Comparison of ENCODE assay signal across 1 cellular context in genomic region chr7:137948845-137949330, GRCh38.
TF ChIP-seq lines count a peak whose summit lies in the region.

No MANE protein-coding gene starts in this region.

TF ChIP-seq in HepG2, 621 proteins besides CTCF, POLR2A, EP300 and RAD21 (continued from another document and continues in another):
- TF ChIP-seq ZBED4 (CRISPR knock-in tag; IDR thresholded peaks at IDR 0.05; ENCODE audit: borderline replicate concordance) (peak; percentile 64), HHEX (CRISPR knock-in tag; IDR thresholded peaks at IDR 0.05) (0 out of 2 replicates have a peak, but pooled peaks have one; percentile 19), ZNF367 (CRISPR knock-in tag; IDR thresholded peaks at IDR 0.05; ENCODE audit: borderline replicate concordance) (no peak), KLF9 (CRISPR knock-in tag; IDR thresholded peaks at IDR 0.05; ENCODE audit: low read depth) (0 out of 2 replicates have a peak, but pooled peaks have one; percentile 34), THRA (CRISPR knock-in tag; IDR thresholded peaks at IDR 0.05; ENCODE audit: borderline replicate concordance) (peak; percentile 56; the same call in 1 of the 2 replicates), ZNF30 (CRISPR knock-in tag; IDR thresholded peaks at IDR 0.05) (no peak), MYPOP (CRISPR knock-in tag; IDR thresholded peaks at IDR 0.05) (no peak; the same call in 1 of the 2 replicates), ZNF547 (CRISPR knock-in tag; IDR thresholded peaks at IDR 0.05) (no peak), ZNF180 (CRISPR knock-in tag; IDR thresholded peaks at IDR 0.05; ENCODE audit: borderline replicate concordance, low read depth) (no peak), GABPA (IDR thresholded peaks at IDR 0.05; ENCODE audit: low read depth, low read length) (no peak), GABPA (CRISPR knock-in tag; IDR thresholded peaks at IDR 0.05; ENCODE audit: low read depth) (peak; percentile 65), ZNF329 (CRISPR knock-in tag; IDR thresholded peaks at IDR 0.05; ENCODE audit: low read depth) (no peak), SSRP1 (CRISPR knock-in tag; IDR thresholded peaks at IDR 0.05) (no peak; the same call in 1 of the 2 replicates), ZNF780A (CRISPR knock-in tag; IDR thresholded peaks at IDR 0.05) (no peak), ZNF558 (CRISPR knock-in tag; IDR thresholded peaks at IDR 0.05; ENCODE audit: borderline replicate concordance) (no peak), ZNF343 (CRISPR knock-in tag; IDR thresholded peaks at IDR 0.05) (no peak), ZNF883 (CRISPR knock-in tag; IDR thresholded peaks at IDR 0.05; ENCODE audit: not compliant biosample characterization) (no peak), ZNF333 (CRISPR knock-in tag; IDR thresholded peaks at IDR 0.05; ENCODE audit: borderline replicate concordance) (no peak), NFATC3 (CRISPR knock-in tag; IDR thresholded peaks at IDR 0.05) (no peak), HMGXB3 (CRISPR knock-in tag; IDR thresholded peaks at IDR 0.05; ENCODE audit: borderline replicate concordance) (no peak), EZH2 (conservative IDR thresholded peaks at IDR 0.05; ENCODE audit: low read depth, low read length) (no peak), ZNF724P (CRISPR knock-in tag; IDR thresholded peaks at IDR 0.05; ENCODE audit: borderline replicate concordance) (no peak), HCFC1 (IDR thresholded peaks at IDR 0.05; ENCODE audit: low read depth, low read length) (no peak), ZNF34 (CRISPR knock-in tag; IDR thresholded peaks at IDR 0.05; ENCODE audit: borderline replicate concordance) (no peak), ZNF225 (CRISPR knock-in tag; IDR thresholded peaks at IDR 0.05) (no peak)
- TF ChIP-seq, protein P1, sequence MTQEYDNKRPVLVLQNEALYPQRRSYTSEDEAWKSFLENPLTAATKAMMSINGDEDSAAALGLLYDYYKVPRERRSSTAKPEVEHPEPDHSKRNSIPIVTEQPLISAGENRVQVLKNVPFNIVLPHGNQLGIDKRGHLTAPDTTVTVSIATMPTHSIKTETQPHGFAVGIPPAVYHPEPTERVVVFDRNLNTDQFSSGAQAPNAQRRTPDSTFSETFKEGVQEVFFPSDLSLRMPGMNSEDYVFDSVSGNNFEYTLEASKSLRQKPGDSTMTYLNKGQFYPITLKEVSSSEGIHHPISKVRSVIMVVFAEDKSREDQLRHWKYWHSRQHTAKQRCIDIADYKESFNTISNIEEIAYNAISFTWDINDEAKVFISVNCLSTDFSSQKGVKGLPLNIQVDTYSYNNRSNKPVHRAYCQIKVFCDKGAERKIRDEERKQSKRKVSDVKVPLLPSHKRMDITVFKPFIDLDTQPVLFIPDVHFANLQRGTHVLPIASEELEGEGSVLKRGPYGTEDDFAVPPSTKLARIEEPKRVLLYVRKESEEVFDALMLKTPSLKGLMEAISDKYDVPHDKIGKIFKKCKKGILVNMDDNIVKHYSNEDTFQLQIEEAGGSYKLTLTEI (CRISPR knock-in tag; conservative IDR thresholded peaks at IDR 0.05): no peak
- TF ChIP-seq, protein P2, sequence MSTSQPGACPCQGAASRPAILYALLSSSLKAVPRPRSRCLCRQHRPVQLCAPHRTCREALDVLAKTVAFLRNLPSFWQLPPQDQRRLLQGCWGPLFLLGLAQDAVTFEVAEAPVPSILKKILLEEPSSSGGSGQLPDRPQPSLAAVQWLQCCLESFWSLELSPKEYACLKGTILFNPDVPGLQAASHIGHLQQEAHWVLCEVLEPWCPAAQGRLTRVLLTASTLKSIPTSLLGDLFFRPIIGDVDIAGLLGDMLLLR (CRISPR knock-in tag; IDR thresholded peaks at IDR 0.05): no peak
- TF ChIP-seq, protein P3, sequence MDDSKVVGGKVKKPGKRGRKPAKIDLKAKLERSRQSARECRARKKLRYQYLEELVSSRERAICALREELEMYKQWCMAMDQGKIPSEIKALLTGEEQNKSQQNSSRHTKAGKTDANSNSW (CRISPR knock-in tag; IDR thresholded peaks at IDR 0.05; ENCODE audit: borderline replicate concordance): no peak
- TF ChIP-seq, protein P4, sequence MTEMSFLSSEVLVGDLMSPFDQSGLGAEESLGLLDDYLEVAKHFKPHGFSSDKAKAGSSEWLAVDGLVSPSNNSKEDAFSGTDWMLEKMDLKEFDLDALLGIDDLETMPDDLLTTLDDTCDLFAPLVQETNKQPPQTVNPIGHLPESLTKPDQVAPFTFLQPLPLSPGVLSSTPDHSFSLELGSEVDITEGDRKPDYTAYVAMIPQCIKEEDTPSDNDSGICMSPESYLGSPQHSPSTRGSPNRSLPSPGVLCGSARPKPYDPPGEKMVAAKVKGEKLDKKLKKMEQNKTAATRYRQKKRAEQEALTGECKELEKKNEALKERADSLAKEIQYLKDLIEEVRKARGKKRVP (CRISPR knock-in tag; IDR thresholded peaks at IDR 0.05): peak in 1 of 2 experiments; percentile 65; a peak in 2 of 4 replicates
- TF ChIP-seq, protein P5, sequence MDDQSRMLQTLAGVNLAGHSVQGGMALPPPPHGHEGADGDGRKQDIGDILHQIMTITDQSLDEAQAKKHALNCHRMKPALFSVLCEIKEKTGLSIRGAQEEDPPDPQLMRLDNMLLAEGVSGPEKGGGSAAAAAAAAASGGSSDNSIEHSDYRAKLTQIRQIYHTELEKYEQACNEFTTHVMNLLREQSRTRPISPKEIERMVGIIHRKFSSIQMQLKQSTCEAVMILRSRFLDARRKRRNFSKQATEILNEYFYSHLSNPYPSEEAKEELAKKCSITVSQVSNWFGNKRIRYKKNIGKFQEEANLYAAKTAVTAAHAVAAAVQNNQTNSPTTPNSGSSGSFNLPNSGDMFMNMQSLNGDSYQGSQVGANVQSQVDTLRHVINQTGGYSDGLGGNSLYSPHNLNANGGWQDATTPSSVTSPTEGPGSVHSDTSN (CRISPR knock-in tag; IDR thresholded peaks at IDR 0.05; ENCODE audit: borderline replicate concordance): no peak
- TF ChIP-seq, protein P6, sequence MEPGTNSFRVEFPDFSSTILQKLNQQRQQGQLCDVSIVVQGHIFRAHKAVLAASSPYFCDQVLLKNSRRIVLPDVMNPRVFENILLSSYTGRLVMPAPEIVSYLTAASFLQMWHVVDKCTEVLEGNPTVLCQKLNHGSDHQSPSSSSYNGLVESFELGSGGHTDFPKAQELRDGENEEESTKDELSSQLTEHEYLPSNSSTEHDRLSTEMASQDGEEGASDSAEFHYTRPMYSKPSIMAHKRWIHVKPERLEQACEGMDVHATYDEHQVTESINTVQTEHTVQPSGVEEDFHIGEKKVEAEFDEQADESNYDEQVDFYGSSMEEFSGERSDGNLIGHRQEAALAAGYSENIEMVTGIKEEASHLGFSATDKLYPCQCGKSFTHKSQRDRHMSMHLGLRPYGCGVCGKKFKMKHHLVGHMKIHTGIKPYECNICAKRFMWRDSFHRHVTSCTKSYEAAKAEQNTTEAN (CRISPR knock-in tag; conservative IDR thresholded peaks at IDR 0.05): no peak
- TF ChIP-seq, protein P7, sequence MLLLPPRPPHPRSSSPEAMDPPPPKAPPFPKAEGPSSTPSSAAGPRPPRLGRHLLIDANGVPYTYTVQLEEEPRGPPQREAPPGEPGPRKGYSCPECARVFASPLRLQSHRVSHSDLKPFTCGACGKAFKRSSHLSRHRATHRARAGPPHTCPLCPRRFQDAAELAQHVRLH (CRISPR knock-in tag; IDR thresholded peaks at IDR 0.05; ENCODE audit: borderline replicate concordance, low read depth): no peak
- TF ChIP-seq, protein P8, sequence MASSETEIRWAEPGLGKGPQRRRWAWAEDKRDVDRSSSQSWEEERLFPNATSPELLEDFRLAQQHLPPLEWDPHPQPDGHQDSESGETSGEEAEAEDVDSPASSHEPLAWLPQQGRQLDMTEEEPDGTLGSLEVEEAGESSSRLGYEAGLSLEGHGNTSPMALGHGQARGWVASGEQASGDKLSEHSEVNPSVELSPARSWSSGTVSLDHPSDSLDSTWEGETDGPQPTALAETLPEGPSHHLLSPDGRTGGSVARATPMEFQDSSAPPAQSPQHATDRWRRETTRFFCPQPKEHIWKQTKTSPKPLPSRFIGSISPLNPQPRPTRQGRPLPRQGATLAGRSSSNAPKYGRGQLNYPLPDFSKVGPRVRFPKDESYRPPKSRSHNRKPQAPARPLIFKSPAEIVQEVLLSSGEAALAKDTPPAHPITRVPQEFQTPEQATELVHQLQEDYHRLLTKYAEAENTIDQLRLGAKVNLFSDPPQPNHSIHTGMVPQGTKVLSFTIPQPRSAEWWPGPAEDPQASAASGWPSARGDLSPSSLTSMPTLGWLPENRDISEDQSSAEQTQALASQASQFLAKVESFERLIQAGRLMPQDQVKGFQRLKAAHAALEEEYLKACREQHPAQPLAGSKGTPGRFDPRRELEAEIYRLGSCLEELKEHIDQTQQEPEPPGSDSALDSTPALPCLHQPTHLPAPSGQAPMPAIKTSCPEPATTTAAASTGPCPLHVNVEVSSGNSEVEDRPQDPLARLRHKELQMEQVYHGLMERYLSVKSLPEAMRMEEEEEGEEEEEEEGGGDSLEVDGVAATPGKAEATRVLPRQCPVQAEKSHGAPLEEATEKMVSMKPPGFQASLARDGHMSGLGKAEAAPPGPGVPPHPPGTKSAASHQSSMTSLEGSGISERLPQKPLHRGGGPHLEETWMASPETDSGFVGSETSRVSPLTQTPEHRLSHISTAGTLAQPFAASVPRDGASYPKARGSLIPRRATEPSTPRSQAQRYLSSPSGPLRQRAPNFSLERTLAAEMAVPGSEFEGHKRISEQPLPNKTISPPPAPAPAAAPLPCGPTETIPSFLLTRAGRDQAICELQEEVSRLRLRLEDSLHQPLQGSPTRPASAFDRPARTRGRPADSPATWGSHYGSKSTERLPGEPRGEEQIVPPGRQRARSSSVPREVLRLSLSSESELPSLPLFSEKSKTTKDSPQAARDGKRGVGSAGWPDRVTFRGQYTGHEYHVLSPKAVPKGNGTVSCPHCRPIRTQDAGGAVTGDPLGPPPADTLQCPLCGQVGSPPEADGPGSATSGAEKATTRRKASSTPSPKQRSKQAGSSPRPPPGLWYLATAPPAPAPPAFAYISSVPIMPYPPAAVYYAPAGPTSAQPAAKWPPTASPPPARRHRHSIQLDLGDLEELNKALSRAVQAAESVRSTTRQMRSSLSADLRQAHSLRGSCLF (CRISPR knock-in tag; IDR thresholded peaks at IDR 0.05; ENCODE audit: borderline replicate concordance): no peak
